7 cellular contexts compared by ENCODE assay signal in genomic region chr4:41890085-41890484, GRCh38.
"Had no signal": no experiment of that assay in that cellular context is flagged by ENCODE, and none has a peak within 500 bp of the region (broad histone marks: within the 10 kb centered on the region; RNA-seq: fewer than 3 reads in every experiment).

No MANE protein-coding gene starts in this region.

- H3K4me2 ChIP-seq: GM23338 had no signal

- H3K27ac ChIP-seq: HL-60 had no signal

- DNase-seq: H9, HCEC 1CT, IMR-90, KG1 had no signal

- ATAC-seq: GM23338 had no signal

- H3K4me3 ChIP-seq: GM23338, K562 had no signal

- H2AFZ ChIP-seq: GM23338 had no signal
